Comparison of ENCODE assay signal across 2 cellular contexts in genomic region chr1:92804721-92805169, GRCh38.
TF ChIP-seq lines count a peak whose summit lies in the region.

No MANE protein-coding gene starts in this region.

TF ChIP-seq in A549, 52 proteins besides CTCF, POLR2A, EP300 and RAD21 (continued from another document):
- TF ChIP-seq FOSL2 (IDR thresholded peaks at IDR 0.05) (no peak), FOSL2 (CRISPR knock-in tag; IDR thresholded peaks at IDR 0.05) (no peak), MYC (IDR thresholded peaks at IDR 0.05; ENCODE audit: borderline replicate concordance, low read length) (no peak), ZC3H11A (IDR thresholded peaks at IDR 0.05) (no peak), PHF8 (IDR thresholded peaks at IDR 0.05; ENCODE audit: borderline replicate concordance, low read depth) (no peak), JUNB (IDR thresholded peaks at IDR 0.05) (no peak)
TF ChIP-seq in A549: peak in this region for 1.

TF ChIP-seq in HepG2, 621 proteins besides CTCF, POLR2A, EP300 and RAD21:
- TF ChIP-seq NFYB (CRISPR knock-in tag; IDR thresholded peaks at IDR 0.05) (0 out of 2 replicates have a peak, but pooled peaks have one; percentile 30), ZNF292 (CRISPR knock-in tag; IDR thresholded peaks at IDR 0.05; ENCODE audit: borderline replicate concordance, low read depth) (no peak), RFX5 (IDR thresholded peaks at IDR 0.05; ENCODE audit: low read depth, low read length) (peak; percentile 97), RFXANK (CRISPR knock-in tag; IDR thresholded peaks at IDR 0.05) (peak; percentile 97), RFXAP (CRISPR knock-in tag; IDR thresholded peaks at IDR 0.05; ENCODE audit: borderline replicate concordance) (peak; percentile 95), ZNF781 (CRISPR knock-in tag; IDR thresholded peaks at IDR 0.05; ENCODE audit: borderline replicate concordance, not compliant biosample characterization) (no peak)
TF ChIP-seq in HepG2: peak in this region for 4.
